1 cellular context compared by ENCODE assay signal in the genomic region with DNA sequence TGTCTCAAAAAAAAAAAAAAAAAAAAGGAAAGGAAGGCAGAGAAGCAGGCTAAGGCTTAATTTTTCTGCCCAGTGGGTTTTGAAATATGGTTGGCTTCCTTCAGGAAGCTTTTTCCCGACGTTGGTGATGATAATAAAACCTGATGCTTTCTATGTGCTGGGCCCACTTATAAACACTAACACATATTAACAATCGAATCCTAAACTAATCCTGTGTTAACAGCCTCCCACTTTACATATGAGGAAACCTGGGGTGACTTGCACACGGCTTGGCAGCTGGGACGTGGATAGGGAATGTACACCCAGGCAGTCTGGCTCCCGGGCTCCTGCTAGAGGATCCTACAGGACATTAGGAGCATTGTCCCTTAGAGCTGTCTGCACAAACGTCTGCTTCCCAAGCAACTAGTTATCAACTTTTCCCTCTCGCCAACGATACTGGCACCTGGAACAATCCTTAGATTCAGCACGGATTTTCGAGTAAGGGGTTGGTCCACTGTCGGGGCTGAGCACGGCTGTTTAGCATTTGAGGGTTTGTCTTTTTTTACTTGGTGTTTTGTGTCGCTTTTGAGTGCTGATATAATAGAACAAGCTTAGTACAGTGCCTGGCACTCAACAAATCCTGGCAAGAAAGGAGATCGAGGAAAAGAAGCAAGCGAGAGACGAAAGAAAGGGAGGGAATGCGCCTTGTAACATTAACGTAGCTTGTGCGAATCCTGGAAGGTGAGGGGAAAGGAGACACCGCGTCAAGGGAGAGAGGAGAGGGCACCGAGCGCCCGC.
TF ChIP-seq lines count a peak whose summit lies in the region.

No MANE protein-coding gene starts in this region.

TF ChIP-seq in HepG2, 621 proteins besides CTCF, POLR2A, EP300 and RAD21 (continued from another document and continues in another):
- TF ChIP-seq, protein P1, sequence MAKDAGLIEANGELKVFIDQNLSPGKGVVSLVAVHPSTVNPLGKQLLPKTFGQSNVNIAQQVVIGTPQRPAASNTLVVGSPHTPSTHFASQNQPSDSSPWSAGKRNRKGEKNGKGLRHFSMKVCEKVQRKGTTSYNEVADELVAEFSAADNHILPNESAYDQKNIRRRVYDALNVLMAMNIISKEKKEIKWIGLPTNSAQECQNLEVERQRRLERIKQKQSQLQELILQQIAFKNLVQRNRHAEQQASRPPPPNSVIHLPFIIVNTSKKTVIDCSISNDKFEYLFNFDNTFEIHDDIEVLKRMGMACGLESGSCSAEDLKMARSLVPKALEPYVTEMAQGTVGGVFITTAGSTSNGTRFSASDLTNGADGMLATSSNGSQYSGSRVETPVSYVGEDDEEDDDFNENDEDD (CRISPR knock-in tag; IDR thresholded peaks at IDR 0.05; ENCODE audit: borderline replicate concordance) = no peak
- no peak for TF ChIP-seq NR2F6 (IDR thresholded peaks at IDR 0.05)
- no peak for TF ChIP-seq NR2F6 (CRISPR knock-in tag; IDR thresholded peaks at IDR 0.05)
- TF ChIP-seq SRF (IDR thresholded peaks at IDR 0.05; ENCODE audit: low read depth, low read length) = no peak
- TF ChIP-seq, protein P2, sequence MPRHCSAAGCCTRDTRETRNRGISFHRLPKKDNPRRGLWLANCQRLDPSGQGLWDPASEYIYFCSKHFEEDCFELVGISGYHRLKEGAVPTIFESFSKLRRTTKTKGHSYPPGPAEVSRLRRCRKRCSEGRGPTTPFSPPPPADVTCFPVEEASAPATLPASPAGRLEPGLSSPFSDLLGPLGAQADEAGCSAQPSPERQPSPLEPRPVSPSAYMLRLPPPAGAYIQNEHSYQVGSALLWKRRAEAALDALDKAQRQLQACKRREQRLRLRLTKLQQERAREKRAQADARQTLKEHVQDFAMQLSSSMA (CRISPR knock-in tag; IDR thresholded peaks at IDR 0.05) = no peak
- TF ChIP-seq SMARCE1 (IDR thresholded peaks at IDR 0.05; ENCODE audit: borderline replicate concordance) = no peak
- no peak for TF ChIP-seq ZBTB1 (CRISPR knock-in tag; IDR thresholded peaks at IDR 0.05; ENCODE audit: borderline replicate concordance)
- TF ChIP-seq ZNF296 (CRISPR knock-in tag; conservative IDR thresholded peaks at IDR 0.05) = no peak; the same call in 1 of the 2 replicates
- 0 out of 2 replicates have a peak, but pooled peaks have one; percentile 12 for TF ChIP-seq MXD4 (CRISPR knock-in tag; IDR thresholded peaks at IDR 0.05)
- peak; percentile 10; the same call in 1 of the 2 replicates for TF ChIP-seq SOX13 (IDR thresholded peaks at IDR 0.05)
- TF ChIP-seq SOX13 (CRISPR knock-in tag; conservative IDR thresholded peaks at IDR 0.05 in 1 of 2, IDR thresholded peaks at IDR 0.05 in 1 of 2) = 0 out of 4 replicates have a peak, but pooled peaks of 1 of the 2 experiments have one; percentile 11
- TF ChIP-seq ZNF546 (CRISPR knock-in tag; conservative IDR thresholded peaks at IDR 0.05) = no peak
- no peak for TF ChIP-seq ZSCAN22 (CRISPR knock-in tag; IDR thresholded peaks at IDR 0.05)
- no peak for TF ChIP-seq TAF1 (CRISPR knock-in tag; IDR thresholded peaks at IDR 0.05)
- no peak for TF ChIP-seq ZNF331 (CRISPR knock-in tag; IDR thresholded peaks at IDR 0.05)
- TF ChIP-seq SRSF4 (IDR thresholded peaks at IDR 0.05; ENCODE audit: low read depth, low read length, poor library complexity, severe bottlenecking) = no peak
- no peak for TF ChIP-seq SUZ12 (IDR thresholded peaks at IDR 0.05; ENCODE audit: low read depth, low read length)
- TF ChIP-seq SKI (IDR thresholded peaks at IDR 0.05; ENCODE audit: partially characterized antibody) = no peak
- no peak for TF ChIP-seq PAF1 (CRISPR knock-in tag; IDR thresholded peaks at IDR 0.05)
- TF ChIP-seq NR3C1 (CRISPR knock-in tag; IDR thresholded peaks at IDR 0.05) = no peak
- TF ChIP-seq ZNF180 (CRISPR knock-in tag; IDR thresholded peaks at IDR 0.05; ENCODE audit: borderline replicate concordance, low read depth) = no peak
- TF ChIP-seq ZFP1 (CRISPR knock-in tag; IDR thresholded peaks at IDR 0.05) = no peak
- no peak for TF ChIP-seq PPARG (CRISPR knock-in tag; conservative IDR thresholded peaks at IDR 0.05)
- TF ChIP-seq, protein P3, sequence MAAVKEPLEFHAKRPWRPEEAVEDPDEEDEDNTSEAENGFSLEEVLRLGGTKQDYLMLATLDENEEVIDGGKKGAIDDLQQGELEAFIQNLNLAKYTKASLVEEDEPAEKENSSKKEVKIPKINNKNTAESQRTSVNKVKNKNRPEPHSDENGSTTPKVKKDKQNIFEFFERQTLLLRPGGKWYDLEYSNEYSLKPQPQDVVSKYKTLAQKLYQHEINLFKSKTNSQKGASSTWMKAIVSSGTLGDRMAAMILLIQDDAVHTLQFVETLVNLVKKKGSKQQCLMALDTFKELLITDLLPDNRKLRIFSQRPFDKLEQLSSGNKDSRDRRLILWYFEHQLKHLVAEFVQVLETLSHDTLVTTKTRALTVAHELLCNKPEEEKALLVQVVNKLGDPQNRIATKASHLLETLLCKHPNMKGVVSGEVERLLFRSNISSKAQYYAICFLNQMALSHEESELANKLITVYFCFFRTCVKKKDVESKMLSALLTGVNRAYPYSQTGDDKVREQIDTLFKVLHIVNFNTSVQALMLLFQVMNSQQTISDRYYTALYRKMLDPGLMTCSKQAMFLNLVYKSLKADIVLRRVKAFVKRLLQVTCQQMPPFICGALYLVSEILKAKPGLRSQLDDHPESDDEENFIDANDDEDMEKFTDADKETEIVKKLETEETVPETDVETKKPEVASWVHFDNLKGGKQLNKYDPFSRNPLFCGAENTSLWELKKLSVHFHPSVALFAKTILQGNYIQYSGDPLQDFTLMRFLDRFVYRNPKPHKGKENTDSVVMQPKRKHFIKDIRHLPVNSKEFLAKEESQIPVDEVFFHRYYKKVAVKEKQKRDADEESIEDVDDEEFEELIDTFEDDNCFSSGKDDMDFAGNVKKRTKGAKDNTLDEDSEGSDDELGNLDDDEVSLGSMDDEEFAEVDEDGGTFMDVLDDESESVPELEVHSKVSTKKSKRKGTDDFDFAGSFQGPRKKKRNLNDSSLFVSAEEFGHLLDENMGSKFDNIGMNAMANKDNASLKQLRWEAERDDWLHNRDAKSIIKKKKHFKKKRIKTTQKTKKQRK (IDR thresholded peaks at IDR 0.05; ENCODE audit: low read length) = no peak
- TF ChIP-seq NFKBIZ (CRISPR knock-in tag; IDR thresholded peaks at IDR 0.05) = 0 out of 2 replicates have a peak, but pooled peaks have one; percentile 18
- TF ChIP-seq HOXA3 (CRISPR knock-in tag; IDR thresholded peaks at IDR 0.05) = no peak
- TF ChIP-seq, protein P4, sequence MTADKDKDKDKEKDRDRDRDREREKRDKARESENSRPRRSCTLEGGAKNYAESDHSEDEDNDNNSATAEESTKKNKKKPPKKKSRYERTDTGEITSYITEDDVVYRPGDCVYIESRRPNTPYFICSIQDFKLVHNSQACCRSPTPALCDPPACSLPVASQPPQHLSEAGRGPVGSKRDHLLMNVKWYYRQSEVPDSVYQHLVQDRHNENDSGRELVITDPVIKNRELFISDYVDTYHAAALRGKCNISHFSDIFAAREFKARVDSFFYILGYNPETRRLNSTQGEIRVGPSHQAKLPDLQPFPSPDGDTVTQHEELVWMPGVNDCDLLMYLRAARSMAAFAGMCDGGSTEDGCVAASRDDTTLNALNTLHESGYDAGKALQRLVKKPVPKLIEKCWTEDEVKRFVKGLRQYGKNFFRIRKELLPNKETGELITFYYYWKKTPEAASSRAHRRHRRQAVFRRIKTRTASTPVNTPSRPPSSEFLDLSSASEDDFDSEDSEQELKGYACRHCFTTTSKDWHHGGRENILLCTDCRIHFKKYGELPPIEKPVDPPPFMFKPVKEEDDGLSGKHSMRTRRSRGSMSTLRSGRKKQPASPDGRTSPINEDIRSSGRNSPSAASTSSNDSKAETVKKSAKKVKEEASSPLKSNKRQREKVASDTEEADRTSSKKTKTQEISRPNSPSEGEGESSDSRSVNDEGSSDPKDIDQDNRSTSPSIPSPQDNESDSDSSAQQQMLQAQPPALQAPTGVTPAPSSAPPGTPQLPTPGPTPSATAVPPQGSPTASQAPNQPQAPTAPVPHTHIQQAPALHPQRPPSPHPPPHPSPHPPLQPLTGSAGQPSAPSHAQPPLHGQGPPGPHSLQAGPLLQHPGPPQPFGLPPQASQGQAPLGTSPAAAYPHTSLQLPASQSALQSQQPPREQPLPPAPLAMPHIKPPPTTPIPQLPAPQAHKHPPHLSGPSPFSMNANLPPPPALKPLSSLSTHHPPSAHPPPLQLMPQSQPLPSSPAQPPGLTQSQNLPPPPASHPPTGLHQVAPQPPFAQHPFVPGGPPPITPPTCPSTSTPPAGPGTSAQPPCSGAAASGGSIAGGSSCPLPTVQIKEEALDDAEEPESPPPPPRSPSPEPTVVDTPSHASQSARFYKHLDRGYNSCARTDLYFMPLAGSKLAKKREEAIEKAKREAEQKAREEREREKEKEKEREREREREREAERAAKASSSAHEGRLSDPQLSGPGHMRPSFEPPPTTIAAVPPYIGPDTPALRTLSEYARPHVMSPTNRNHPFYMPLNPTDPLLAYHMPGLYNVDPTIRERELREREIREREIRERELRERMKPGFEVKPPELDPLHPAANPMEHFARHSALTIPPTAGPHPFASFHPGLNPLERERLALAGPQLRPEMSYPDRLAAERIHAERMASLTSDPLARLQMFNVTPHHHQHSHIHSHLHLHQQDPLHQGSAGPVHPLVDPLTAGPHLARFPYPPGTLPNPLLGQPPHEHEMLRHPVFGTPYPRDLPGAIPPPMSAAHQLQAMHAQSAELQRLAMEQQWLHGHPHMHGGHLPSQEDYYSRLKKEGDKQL (CRISPR knock-in tag; IDR thresholded peaks at IDR 0.05; ENCODE audit: low read depth) = no peak
- TF ChIP-seq, protein P5, sequence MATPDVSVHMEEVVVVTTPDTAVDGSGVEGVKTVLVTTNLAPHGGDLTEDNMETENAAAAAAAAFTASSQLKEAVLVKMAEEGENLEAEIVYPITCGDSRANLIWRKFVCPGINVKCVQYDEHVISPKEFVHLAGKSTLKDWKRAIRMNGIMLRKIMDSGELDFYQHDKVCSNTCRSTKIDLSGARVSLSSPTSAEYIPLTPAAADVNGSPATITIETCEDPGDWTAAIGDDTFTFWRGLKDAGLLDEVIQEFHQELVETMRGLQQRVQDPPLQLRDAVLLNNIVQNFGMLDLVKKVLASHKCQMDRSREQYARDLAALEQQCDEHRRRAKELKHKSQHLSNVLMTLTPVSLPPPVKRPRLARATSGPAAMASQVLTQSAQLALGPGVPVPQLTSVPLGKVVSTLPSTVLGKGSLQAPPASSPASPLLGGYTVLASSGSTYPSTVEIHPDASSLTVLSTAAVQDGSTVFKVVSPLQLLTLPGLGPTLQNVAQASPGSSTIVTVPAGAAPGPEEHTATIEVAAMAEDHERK (CRISPR knock-in tag; IDR thresholded peaks at IDR 0.05; ENCODE audit: low read depth) = no peak; the same call in 1 of the 2 replicates
- no peak for TF ChIP-seq ZNF850 (CRISPR knock-in tag; conservative IDR thresholded peaks at IDR 0.05)
- TF ChIP-seq, protein P6, sequence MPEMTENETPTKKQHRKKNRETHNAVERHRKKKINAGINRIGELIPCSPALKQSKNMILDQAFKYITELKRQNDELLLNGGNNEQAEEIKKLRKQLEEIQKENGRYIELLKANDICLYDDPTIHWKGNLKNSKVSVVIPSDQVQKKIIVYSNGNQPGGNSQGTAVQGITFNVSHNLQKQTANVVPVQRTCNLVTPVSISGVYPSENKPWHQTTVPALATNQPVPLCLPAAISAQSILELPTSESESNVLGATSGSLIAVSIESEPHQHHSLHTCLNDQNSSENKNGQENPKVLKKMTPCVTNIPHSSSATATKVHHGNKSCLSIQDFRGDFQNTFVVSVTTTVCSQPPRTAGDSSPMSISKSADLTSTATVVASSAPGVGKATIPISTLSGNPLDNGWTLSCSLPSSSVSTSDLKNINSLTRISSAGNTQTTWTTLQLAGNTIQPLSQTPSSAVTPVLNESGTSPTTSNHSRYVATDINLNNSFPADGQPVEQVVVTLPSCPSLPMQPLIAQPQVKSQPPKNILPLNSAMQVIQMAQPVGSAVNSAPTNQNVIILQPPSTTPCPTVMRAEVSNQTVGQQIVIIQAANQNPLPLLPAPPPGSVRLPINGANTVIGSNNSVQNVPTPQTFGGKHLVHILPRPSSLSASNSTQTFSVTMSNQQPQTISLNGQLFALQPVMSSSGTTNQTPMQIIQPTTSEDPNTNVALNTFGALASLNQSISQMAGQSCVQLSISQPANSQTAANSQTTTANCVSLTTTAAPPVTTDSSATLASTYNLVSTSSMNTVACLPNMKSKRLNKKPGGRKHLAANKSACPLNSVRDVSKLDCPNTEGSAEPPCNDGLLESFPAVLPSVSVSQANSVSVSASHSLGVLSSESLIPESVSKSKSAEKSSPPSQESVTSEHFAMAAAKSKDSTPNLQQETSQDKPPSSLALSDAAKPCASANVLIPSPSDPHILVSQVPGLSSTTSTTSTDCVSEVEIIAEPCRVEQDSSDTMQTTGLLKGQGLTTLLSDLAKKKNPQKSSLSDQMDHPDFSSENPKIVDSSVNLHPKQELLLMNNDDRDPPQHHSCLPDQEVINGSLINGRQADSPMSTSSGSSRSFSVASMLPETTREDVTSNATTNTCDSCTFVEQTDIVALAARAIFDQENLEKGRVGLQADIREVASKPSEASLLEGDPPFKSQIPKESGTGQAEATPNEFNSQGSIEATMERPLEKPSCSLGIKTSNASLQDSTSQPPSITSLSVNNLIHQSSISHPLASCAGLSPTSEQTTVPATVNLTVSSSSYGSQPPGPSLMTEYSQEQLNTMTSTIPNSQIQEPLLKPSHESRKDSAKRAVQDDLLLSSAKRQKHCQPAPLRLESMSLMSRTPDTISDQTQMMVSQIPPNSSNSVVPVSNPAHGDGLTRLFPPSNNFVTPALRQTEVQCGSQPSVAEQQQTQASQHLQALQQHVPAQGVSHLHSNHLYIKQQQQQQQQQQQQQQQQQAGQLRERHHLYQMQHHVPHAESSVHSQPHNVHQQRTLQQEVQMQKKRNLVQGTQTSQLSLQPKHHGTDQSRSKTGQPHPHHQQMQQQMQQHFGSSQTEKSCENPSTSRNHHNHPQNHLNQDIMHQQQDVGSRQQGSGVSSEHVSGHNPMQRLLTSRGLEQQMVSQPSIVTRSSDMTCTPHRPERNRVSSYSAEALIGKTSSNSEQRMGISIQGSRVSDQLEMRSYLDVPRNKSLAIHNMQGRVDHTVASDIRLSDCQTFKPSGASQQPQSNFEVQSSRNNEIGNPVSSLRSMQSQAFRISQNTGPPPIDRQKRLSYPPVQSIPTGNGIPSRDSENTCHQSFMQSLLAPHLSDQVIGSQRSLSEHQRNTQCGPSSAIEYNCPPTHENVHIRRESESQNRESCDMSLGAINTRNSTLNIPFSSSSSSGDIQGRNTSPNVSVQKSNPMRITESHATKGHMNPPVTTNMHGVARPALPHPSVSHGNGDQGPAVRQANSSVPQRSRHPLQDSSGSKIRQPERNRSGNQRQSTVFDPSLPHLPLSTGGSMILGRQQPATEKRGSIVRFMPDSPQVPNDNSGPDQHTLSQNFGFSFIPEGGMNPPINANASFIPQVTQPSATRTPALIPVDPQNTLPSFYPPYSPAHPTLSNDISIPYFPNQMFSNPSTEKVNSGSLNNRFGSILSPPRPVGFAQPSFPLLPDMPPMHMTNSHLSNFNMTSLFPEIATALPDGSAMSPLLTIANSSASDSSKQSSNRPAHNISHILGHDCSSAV (CRISPR knock-in tag; IDR thresholded peaks at IDR 0.05; ENCODE audit: borderline replicate concordance) = no peak
- TF ChIP-seq JUND (CRISPR knock-in tag; IDR thresholded peaks at IDR 0.05) = peak; percentile 31; the same call in 1 of the 2 replicates
- no peak for TF ChIP-seq MEF2D (CRISPR knock-in tag; IDR thresholded peaks at IDR 0.05)
- peak; percentile 26; the same call in 1 of the 2 replicates for TF ChIP-seq GLI4 (CRISPR knock-in tag; IDR thresholded peaks at IDR 0.05; ENCODE audit: borderline replicate concordance)
- no peak for TF ChIP-seq ZKSCAN1 (IDR thresholded peaks at IDR 0.05; ENCODE audit: low read length)
- TF ChIP-seq, protein P7, sequence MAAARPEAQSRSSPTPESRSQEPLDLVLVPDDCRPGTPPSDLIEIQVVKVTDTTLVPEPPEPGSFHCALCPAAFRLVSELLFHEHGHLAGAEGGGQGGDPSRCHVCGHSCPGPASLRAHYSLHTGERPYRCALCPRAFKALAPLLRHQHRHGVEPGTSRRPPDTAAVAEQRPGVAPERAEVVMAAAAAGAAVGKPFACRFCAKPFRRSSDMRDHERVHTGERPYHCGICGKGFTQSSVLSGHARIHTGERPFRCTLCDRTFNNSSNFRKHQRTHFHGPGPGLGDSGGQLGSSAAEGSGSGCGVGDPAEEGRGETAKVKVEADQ (CRISPR knock-in tag; IDR thresholded peaks at IDR 0.05; ENCODE audit: borderline replicate concordance) = 0 out of 2 replicates have a peak, but pooled peaks have one; percentile 22
